1 cellular context compared by ENCODE assay signal in the genomic region with DNA sequence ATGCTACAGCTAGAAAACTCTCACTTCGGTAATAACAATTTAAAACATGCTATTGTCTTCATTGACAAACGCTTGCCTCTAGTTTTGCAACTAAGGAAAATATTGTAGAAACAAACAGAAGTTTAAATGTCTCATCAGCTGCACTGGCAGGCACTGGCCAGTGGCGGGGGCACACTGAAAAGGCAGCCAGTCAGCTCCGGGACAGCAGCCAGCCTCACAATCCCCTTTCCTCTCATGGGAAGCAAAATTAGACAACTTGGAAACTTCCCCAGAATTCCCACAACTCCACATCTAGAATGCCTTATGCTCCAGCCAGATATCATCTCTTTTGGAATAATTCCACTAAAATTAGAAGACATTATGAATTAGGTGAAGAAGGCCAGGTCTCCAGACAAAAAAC.
TF ChIP-seq lines count a peak whose summit lies in the region.

No MANE protein-coding gene starts in this region.

TF ChIP-seq in GM23338, 12 proteins besides CTCF, POLR2A, EP300 and RAD21 (continued from another document):
- TF ChIP-seq, protein P1, sequence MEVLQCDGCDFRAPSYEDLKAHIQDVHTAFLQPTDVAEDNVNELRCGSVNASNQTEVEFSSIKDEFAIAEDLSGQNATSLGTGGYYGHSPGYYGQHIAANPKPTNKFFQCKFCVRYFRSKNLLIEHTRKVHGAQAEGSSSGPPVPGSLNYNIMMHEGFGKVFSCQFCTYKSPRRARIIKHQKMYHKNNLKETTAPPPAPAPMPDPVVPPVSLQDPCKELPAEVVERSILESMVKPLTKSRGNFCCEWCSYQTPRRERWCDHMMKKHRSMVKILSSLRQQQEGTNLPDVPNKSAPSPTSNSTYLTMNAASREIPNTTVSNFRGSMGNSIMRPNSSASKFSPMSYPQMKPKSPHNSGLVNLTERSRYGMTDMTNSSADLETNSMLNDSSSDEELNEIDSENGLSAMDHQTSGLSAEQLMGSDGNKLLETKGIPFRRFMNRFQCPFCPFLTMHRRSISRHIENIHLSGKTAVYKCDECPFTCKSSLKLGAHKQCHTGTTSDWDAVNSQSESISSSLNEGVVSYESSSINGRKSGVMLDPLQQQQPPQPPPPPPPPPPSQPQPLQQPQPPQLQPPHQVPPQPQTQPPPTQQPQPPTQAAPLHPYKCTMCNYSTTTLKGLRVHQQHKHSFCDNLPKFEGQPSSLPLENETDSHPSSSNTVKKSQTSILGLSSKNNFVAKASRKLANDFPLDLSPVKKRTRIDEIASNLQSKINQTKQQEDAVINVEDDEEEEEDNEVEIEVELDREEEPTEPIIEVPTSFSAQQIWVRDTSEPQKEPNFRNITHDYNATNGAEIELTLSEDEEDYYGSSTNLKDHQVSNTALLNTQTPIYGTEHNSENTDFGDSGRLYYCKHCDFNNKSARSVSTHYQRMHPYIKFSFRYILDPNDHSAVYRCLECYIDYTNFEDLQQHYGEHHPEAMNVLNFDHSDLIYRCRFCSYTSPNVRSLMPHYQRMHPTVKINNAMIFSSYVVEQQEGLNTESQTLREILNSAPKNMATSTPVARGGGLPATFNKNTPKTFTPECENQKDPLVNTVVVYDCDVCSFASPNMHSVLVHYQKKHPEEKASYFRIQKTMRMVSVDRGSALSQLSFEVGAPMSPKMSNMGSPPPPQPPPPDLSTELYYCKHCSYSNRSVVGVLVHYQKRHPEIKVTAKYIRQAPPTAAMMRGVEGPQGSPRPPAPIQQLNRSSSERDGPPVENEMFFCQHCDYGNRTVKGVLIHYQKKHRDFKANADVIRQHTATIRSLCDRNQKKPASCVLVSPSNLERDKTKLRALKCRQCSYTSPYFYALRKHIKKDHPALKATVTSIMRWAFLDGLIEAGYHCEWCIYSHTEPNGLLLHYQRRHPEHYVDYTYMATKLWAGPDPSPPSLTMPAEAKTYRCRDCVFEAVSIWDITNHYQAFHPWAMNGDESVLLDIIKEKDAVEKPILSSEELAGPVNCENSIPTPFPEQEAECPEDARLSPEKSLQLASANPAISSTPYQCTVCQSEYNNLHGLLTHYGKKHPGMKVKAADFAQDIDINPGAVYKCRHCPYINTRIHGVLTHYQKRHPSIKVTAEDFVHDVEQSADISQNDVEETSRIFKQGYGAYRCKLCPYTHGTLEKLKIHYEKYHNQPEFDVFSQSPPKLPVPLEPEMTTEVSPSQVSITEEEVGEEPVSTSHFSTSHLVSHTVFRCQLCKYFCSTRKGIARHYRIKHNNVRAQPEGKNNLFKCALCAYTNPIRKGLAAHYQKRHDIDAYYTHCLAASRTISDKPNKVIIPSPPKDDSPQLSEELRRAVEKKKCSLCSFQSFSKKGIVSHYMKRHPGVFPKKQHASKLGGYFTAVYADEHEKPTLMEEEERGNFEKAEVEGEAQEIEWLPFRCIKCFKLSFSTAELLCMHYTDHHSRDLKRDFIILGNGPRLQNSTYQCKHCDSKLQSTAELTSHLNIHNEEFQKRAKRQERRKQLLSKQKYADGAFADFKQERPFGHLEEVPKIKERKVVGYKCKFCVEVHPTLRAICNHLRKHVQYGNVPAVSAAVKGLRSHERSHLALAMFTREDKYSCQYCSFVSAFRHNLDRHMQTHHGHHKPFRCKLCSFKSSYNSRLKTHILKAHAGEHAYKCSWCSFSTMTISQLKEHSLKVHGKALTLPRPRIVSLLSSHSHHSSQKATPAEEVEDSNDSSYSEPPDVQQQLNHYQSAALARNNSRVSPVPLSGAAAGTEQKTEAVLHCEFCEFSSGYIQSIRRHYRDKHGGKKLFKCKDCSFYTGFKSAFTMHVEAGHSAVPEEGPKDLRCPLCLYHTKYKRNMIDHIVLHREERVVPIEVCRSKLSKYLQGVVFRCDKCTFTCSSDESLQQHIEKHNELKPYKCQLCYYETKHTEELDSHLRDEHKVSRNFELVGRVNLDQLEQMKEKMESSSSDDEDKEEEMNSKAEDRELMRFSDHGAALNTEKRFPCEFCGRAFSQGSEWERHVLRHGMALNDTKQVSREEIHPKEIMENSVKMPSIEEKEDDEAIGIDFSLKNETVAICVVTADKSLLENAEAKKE (CRISPR knock-in tag; IDR thresholded peaks at IDR 0.05) = no peak
- no peak for TF ChIP-seq EZH2phosphoT487 (IDR thresholded peaks at IDR 0.05; ENCODE audit: unreplicated experiment)
- no peak for TF ChIP-seq ZNF114 (CRISPR knock-in tag; IDR thresholded peaks at IDR 0.05)
- TF ChIP-seq JUNB (IDR thresholded peaks at IDR 0.05; ENCODE audit: unreplicated experiment) = no peak
- TF ChIP-seq, protein P2, sequence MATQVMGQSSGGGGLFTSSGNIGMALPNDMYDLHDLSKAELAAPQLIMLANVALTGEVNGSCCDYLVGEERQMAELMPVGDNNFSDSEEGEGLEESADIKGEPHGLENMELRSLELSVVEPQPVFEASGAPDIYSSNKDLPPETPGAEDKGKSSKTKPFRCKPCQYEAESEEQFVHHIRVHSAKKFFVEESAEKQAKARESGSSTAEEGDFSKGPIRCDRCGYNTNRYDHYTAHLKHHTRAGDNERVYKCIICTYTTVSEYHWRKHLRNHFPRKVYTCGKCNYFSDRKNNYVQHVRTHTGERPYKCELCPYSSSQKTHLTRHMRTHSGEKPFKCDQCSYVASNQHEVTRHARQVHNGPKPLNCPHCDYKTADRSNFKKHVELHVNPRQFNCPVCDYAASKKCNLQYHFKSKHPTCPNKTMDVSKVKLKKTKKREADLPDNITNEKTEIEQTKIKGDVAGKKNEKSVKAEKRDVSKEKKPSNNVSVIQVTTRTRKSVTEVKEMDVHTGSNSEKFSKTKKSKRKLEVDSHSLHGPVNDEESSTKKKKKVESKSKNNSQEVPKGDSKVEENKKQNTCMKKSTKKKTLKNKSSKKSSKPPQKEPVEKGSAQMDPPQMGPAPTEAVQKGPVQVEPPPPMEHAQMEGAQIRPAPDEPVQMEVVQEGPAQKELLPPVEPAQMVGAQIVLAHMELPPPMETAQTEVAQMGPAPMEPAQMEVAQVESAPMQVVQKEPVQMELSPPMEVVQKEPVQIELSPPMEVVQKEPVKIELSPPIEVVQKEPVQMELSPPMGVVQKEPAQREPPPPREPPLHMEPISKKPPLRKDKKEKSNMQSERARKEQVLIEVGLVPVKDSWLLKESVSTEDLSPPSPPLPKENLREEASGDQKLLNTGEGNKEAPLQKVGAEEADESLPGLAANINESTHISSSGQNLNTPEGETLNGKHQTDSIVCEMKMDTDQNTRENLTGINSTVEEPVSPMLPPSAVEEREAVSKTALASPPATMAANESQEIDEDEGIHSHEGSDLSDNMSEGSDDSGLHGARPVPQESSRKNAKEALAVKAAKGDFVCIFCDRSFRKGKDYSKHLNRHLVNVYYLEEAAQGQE (IDR thresholded peaks at IDR 0.05; ENCODE audit: unreplicated experiment) = no peak
- no peak for TF ChIP-seq NANOG (IDR thresholded peaks at IDR 0.05; ENCODE audit: borderline replicate concordance)
- no peak for TF ChIP-seq ZNF331 (CRISPR knock-in tag; IDR thresholded peaks at IDR 0.05; ENCODE audit: low read depth)
- no peak for TF ChIP-seq EZH2 (IDR thresholded peaks at IDR 0.05; ENCODE audit: low read depth, unreplicated experiment)
